Comparison of ENCODE assay signal across 23 cellular contexts in the genomic region with DNA sequence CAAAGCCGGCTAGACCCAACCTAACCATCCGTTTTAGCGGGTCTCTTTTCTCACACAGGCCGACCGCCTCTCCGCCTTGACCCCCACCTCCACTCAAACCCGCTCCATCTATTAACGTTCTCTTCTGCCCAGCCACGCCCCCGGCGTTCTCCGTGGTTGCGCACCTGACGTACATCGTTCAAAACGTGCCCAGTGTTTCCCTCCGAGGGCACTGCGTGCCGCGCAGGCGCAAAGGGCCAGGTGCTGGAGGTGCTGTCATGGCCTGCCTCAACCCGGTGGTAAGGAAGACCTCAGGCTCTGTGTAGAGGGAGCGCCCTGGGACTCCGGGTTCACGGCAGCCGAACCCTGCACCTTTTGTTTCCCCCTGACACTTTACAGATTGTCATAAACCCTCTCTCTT. TPM values are rescaled to one million over a fixed set of nuclear protein-coding genes. Genes with fewer than 3 reads are reported as not detected.
DNase-seq lines count a peak whose midpoint lies in the region; ATAC-seq and TF ChIP-seq lines count a peak whose summit lies in the region.
"Had no signal": no experiment of that assay in that cellular context is flagged by ENCODE, and none has a peak within 500 bp of the region (broad histone marks: within the 10 kb centered on the region; RNA-seq: fewer than 3 reads in every experiment).

A gene with protein sequence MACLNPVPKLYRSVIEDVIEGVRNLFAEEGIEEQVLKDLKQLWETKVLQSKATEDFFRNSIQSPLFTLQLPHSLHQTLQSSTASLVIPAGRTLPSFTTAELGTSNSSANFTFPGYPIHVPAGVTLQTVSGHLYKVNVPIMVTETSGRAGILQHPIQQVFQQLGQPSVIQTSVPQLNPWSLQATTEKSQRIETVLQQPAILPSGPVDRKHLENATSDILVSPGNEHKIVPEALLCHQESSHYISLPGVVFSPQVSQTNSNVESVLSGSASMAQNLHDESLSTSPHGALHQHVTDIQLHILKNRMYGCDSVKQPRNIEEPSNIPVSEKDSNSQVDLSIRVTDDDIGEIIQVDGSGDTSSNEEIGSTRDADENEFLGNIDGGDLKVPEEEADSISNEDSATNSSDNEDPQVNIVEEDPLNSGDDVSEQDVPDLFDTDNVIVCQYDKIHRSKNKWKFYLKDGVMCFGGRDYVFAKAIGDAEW (plus strand): TSS at position 239 of the 400 bp plus-strand sequence. CDS start 19 bp downstream, at position 258.

- no peaks in the 10 kb centered on the region for H3K27me3 ChIP-seq in esophagus muscularis mucosa
- peaks cover 8% of the 10 kb centered on the region for H3K27me3 ChIP-seq in skeletal muscle satellite cell (ENCODE audit: control insufficient read depth, insufficient read depth, low read length)
- no peaks in the 10 kb centered on the region for H3K27me3 ChIP-seq in foreskin keratinocyte
- H3K27me3 ChIP-seq: BLaER1, Peyer's patch, SJCRH30 had no signal

- H3K4me2 ChIP-seq in skeletal muscle satellite cell (ENCODE audit: low read length), result peak within 1 kb of the TSS; percentile 20
- H3K4me2 ChIP-seq: BLaER1, GM23338 had no signal

- H3K9me3 ChIP-seq in esophagus muscularis mucosa (peaks cover 0 to 5% (median 0%) of the 10 kb centered on the region in 4 donors), skeletal muscle satellite cell (replicated peaks; ENCODE audit: low read length) (no peaks in the 10 kb centered on the region)
- H3K9me3 ChIP-seq: HAP-1, Peyer's patch had no signal

- H3K27ac ChIP-seq in C4-2B (peak within 1 kb of the TSS; percentile 37; the same call in 1 of the 2 replicates), esophagus muscularis mucosa (replicated peaks in 1 of 4) (no peak within 1 kb of the TSS), foreskin keratinocyte (no peak within 1 kb of the TSS)
- H3K27ac ChIP-seq: BLaER1, Peyer's patch, SJCRH30 had no signal

- H3K36me3 ChIP-seq in esophagus muscularis mucosa (no peaks in the 10 kb centered on the region), skeletal muscle satellite cell (ENCODE audit: insufficient read depth, low read length) (no peaks in the 10 kb centered on the region)
- H3K36me3 ChIP-seq: BLaER1, HAP-1, Peyer's patch, SJCRH30 had no signal

- TF ChIP-seq EP300 in esophagus muscularis mucosa (IDR thresholded peaks at IDR 0.05), result no peak

- DNase-seq in Daoy (ENCODE audit: low read depth), result peak; percentile 4
- no peak for DNase-seq in esophagus muscularis mucosa (ENCODE audit: extremely low spot score)
- DNase-seq in NCI-H1694 (lab: John Stamatoyannopoulos, UW), result no peak
- DNase-seq in foreskin keratinocyte, result no peak
- DNase-seq in ACHN, result no peak
- no peak for DNase-seq in stimulated activated CD4-positive, alpha-beta T cell treated with anti-CD3 and anti-CD28 coated beads, Interleukin-12 subunit alpha, Interleukin-12 subunit beta, amount 100 ng/mL, for 4 hours
- DNase-seq: Calu3; CD8-positive, alpha-beta memory T cell; DMS153; NCI-H1105; NCI-H146; NCI-H2081 treated with DMSO at 0.1 percent for 48 hours; NCI-H446; NCI-H526 treated with DMSO at 0.1 percent for 48 hours; NK-92 treated with Interleukin-12 subunit alpha and Interleukin-12 subunit beta, amount 100 ng/mL, for 24 hours; Peyer's patch; SJCRH30 had no signal

- H3K4me3 ChIP-seq in esophagus muscularis mucosa, result no peak within 1 kb of the TSS
- H3K4me3 ChIP-seq in skeletal muscle satellite cell (ENCODE audit: low read length), result no peak within 1 kb of the TSS
- H3K4me3 ChIP-seq: BLaER1, GM23338, HAP-1, Peyer's patch, SJCRH30 had no signal

- no peak for TF ChIP-seq POLR2A in esophagus muscularis mucosa (IDR thresholded peaks at IDR 0.05; ENCODE audit: low read depth)

- ATAC-seq in foreskin keratinocyte, result no peak
- ATAC-seq: GM23338 had no signal

- intact Hi-C loops in esophagus muscularis mucosa (cut with DNase I), result no loop called here

- 89% methylated on average over 25 of the region's 26 CpGs for WGBS in esophagus muscularis mucosa

- H3K4me1 ChIP-seq in esophagus muscularis mucosa (no peaks in the 10 kb centered on the region), skeletal muscle satellite cell (ENCODE audit: control insufficient read depth, insufficient read depth, low read length) (no peaks in the 10 kb centered on the region), foreskin keratinocyte (no peaks in the 10 kb centered on the region)
- H3K4me1 ChIP-seq: BLaER1, HAP-1, Peyer's patch, SJCRH30 had no signal

- in situ Hi-C loops in ACHN (cut with HindIII; ENCODE audit: low pct_ligation_motif_present, low pct_unique_long_range_greater_than_20kb, low sequenced_read_pairs), result no loop called here

- H3K9ac ChIP-seq in skeletal muscle satellite cell (ENCODE audit: low read depth, low read length), result no peak within 1 kb of the TSS
- H3K9ac ChIP-seq: BLaER1 had no signal

- no peak for TF ChIP-seq CTCF in C4-2B (conservative IDR thresholded peaks at IDR 0.05)
- TF ChIP-seq CTCF in esophagus muscularis mucosa (IDR thresholded peaks at IDR 0.05), result no peak
- no peak for TF ChIP-seq CTCF in foreskin keratinocyte (conservative IDR thresholded peaks at IDR 0.05)

RNA-seq across cellular contexts. Expression of the gene that starts here (rescaled TPM):
- not detected in 2 replicates for total RNA-seq in Daoy (2014; rRNA removed; shearing (Covaris generic))
- total RNA-seq in esophagus muscularis mucosa (10 to 100 TPM; 11.8 to 39.5 (median 18.7) TPM), foreskin keratinocyte (not detected in 2 replicates)
- 0.22 TPM in 1 of 2 replicates, not detected in the other for total RNA-seq in skeletal muscle satellite cell (2012; rRNA removed)
- polyA plus RNA-seq in foreskin keratinocyte, result 0.04 TPM in 1 of 2 replicates, not detected in the other
- total RNA-seq: Calu3; CD8-positive, alpha-beta memory T cell; OCI-LY7 had no signal
- polyA plus RNA-seq: CD8-positive, alpha-beta memory T cell had no signal

Comparison
In these comparisons a context has a peak if more than half of its experiments do, and no peak if none do; other contexts are left out.
1. RNA of the gene that starts here (total RNA-seq): 11.8 to 39.5 TPM in esophagus muscularis mucosa; not detected in Daoy and not detected in foreskin keratinocyte; every median in the first group is over 10 times any median in the second.
2. Peak in DNase-seq in Daoy; RNA of the gene not detected or under 1 TPM.